Comparison of ENCODE assay signal across 1 cellular context in the genomic region with DNA sequence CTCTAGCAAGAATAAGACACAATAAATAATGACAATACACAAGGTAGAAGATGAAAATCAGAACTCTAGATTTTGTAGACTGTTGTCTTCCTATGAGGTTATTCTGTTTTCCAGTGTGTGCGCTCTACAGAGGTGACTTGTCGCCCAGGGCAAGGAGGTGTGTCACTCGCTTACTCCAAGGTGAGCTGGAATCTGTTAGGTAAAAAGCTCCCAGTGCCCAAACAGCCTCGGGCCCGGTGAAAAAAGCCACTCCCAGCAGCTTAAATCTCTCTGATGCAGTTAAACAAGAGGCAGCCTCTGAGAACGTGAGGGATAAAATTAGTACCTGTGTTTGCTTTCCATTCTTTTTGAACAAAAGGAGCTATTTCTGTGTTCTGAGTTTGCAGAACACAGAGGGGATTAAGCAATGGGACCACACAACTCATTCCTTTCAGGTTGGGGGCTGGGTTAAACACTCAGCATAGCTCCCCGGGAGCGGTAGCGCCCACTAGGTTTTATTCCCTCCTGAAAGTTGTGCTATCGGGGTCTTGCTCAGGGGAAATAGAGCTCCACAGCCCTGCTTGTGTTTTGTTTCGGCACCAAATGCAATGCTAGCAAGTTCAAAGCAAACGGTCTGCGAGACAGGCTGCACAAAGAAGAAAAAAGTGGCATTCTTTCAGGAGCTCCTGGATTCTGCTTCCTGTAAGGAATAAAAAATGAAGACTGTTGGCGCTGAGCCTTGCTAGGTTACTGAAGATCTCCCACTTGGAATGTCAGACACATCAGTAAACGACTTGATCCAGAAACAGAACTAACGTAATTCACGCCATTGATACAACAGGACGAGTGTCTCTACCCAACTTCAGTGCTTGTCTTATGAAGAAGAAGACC.
TF ChIP-seq lines count a peak whose summit lies in the region.

No MANE protein-coding gene starts in this region.

TF ChIP-seq in HepG2, 621 proteins besides CTCF, POLR2A, EP300 and RAD21 (continued from another document and continues in another):
- TF ChIP-seq ZNF337 (CRISPR knock-in tag; IDR thresholded peaks at IDR 0.05; ENCODE audit: borderline replicate concordance, low read depth) (no peak), KAT8 (CRISPR knock-in tag; IDR thresholded peaks at IDR 0.05) (no peak), RELA (CRISPR knock-in tag; IDR thresholded peaks at IDR 0.05) (no peak), TBL1XR1 (IDR thresholded peaks at IDR 0.05; ENCODE audit: borderline replicate concordance, low read length, partially characterized antibody) (no peak), PITX1 (CRISPR knock-in tag; IDR thresholded peaks at IDR 0.05) (peak; percentile 75; the same call in 1 of the 2 replicates), DBP (CRISPR knock-in tag; IDR thresholded peaks at IDR 0.05; ENCODE audit: not compliant biosample characterization) (no peak), MYNN (CRISPR knock-in tag; IDR thresholded peaks at IDR 0.05; ENCODE audit: low read depth) (no peak), NR2F6 (IDR thresholded peaks at IDR 0.05) (no peak), NR2F6 (CRISPR knock-in tag; IDR thresholded peaks at IDR 0.05) (no peak), ZC3H4 (CRISPR knock-in tag; IDR thresholded peaks at IDR 0.05; ENCODE audit: borderline replicate concordance) (no peak), ZNF333 (CRISPR knock-in tag; IDR thresholded peaks at IDR 0.05; ENCODE audit: borderline replicate concordance) (no peak), NCOA5 (CRISPR knock-in tag; IDR thresholded peaks at IDR 0.05) (no peak), POLR2G (IDR thresholded peaks at IDR 0.05; ENCODE audit: low read depth, low read length) (no peak; the same call in 1 of the 2 replicates), AHDC1 (CRISPR knock-in tag; IDR thresholded peaks at IDR 0.05; ENCODE audit: borderline replicate concordance) (peak; percentile 53; the same call in 1 of the 2 replicates), SP5 (CRISPR knock-in tag; IDR thresholded peaks at IDR 0.05; ENCODE audit: borderline replicate concordance, low read depth) (no peak), HNF4A (CRISPR knock-in tag; IDR thresholded peaks at IDR 0.05) (no peak; the same call in 1 of the 2 replicates), ZNF354B (CRISPR knock-in tag; IDR thresholded peaks at IDR 0.05) (no peak), ZSCAN25 (CRISPR knock-in tag; IDR thresholded peaks at IDR 0.05) (no peak), HBP1 (CRISPR knock-in tag; IDR thresholded peaks at IDR 0.05; ENCODE audit: low read depth) (no peak), MED1 (CRISPR knock-in tag; IDR thresholded peaks at IDR 0.05) (no peak), GABPA (IDR thresholded peaks at IDR 0.05; ENCODE audit: low read depth, low read length) (no peak), GABPA (CRISPR knock-in tag; IDR thresholded peaks at IDR 0.05; ENCODE audit: low read depth) (no peak), ZKSCAN1 (IDR thresholded peaks at IDR 0.05; ENCODE audit: low read length) (no peak), ATF7-NPFF (CRISPR knock-in tag; IDR thresholded peaks at IDR 0.05; ENCODE audit: low read depth) (no peak), KDM6A (CRISPR knock-in tag; IDR thresholded peaks at IDR 0.05; ENCODE audit: low read depth) (no peak; the same call in 1 of the 2 replicates), THAP7 (CRISPR knock-in tag; IDR thresholded peaks at IDR 0.05) (no peak), ZNF468 (CRISPR knock-in tag; IDR thresholded peaks at IDR 0.05) (no peak), RFXANK (CRISPR knock-in tag; IDR thresholded peaks at IDR 0.05) (no peak), MED8 (CRISPR knock-in tag; IDR thresholded peaks at IDR 0.05; ENCODE audit: insufficient replicate concordance) (no peak), ZNF616 (CRISPR knock-in tag; IDR thresholded peaks at IDR 0.05; ENCODE audit: low read depth) (no peak), MEF2D (CRISPR knock-in tag; IDR thresholded peaks at IDR 0.05) (peak; percentile 36; the same call in 1 of the 2 replicates), ZNF282 (IDR thresholded peaks at IDR 0.05; ENCODE audit: partially characterized antibody) (no peak), ZNF552 (CRISPR knock-in tag; IDR thresholded peaks at IDR 0.05; ENCODE audit: borderline replicate concordance) (no peak), ZNF589 (CRISPR knock-in tag; conservative IDR thresholded peaks at IDR 0.05) (no peak), GLI4 (CRISPR knock-in tag; IDR thresholded peaks at IDR 0.05; ENCODE audit: borderline replicate concordance) (no peak), ZNF546 (CRISPR knock-in tag; conservative IDR thresholded peaks at IDR 0.05) (no peak), ZNF138 (CRISPR knock-in tag; IDR thresholded peaks at IDR 0.05; ENCODE audit: low read depth) (no peak; the same call in 1 of the 2 replicates), GATA4 (IDR thresholded peaks at IDR 0.05; ENCODE audit: borderline replicate concordance, low read depth) (no peak), HOXA3 (CRISPR knock-in tag; IDR thresholded peaks at IDR 0.05) (no peak), NFKB2 (CRISPR knock-in tag; IDR thresholded peaks at IDR 0.05; ENCODE audit: borderline replicate concordance) (no peak), HOXA7 (CRISPR knock-in tag; IDR thresholded peaks at IDR 0.05) (no peak), PAX8 (CRISPR knock-in tag; IDR thresholded peaks at IDR 0.05; ENCODE audit: borderline replicate concordance) (no peak), SP4 (CRISPR knock-in tag; IDR thresholded peaks at IDR 0.05) (no peak), PRMT3 (CRISPR knock-in tag; IDR thresholded peaks at IDR 0.05; ENCODE audit: borderline replicate concordance, low read depth) (no peak), ZNF225 (CRISPR knock-in tag; IDR thresholded peaks at IDR 0.05) (no peak), ZNF446 (CRISPR knock-in tag; IDR thresholded peaks at IDR 0.05) (0 out of 2 replicates have a peak, but pooled peaks have one; percentile 53)
- TF ChIP-seq, protein P1, sequence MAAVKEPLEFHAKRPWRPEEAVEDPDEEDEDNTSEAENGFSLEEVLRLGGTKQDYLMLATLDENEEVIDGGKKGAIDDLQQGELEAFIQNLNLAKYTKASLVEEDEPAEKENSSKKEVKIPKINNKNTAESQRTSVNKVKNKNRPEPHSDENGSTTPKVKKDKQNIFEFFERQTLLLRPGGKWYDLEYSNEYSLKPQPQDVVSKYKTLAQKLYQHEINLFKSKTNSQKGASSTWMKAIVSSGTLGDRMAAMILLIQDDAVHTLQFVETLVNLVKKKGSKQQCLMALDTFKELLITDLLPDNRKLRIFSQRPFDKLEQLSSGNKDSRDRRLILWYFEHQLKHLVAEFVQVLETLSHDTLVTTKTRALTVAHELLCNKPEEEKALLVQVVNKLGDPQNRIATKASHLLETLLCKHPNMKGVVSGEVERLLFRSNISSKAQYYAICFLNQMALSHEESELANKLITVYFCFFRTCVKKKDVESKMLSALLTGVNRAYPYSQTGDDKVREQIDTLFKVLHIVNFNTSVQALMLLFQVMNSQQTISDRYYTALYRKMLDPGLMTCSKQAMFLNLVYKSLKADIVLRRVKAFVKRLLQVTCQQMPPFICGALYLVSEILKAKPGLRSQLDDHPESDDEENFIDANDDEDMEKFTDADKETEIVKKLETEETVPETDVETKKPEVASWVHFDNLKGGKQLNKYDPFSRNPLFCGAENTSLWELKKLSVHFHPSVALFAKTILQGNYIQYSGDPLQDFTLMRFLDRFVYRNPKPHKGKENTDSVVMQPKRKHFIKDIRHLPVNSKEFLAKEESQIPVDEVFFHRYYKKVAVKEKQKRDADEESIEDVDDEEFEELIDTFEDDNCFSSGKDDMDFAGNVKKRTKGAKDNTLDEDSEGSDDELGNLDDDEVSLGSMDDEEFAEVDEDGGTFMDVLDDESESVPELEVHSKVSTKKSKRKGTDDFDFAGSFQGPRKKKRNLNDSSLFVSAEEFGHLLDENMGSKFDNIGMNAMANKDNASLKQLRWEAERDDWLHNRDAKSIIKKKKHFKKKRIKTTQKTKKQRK (IDR thresholded peaks at IDR 0.05; ENCODE audit: low read length) = no peak
- TF ChIP-seq, protein P2, sequence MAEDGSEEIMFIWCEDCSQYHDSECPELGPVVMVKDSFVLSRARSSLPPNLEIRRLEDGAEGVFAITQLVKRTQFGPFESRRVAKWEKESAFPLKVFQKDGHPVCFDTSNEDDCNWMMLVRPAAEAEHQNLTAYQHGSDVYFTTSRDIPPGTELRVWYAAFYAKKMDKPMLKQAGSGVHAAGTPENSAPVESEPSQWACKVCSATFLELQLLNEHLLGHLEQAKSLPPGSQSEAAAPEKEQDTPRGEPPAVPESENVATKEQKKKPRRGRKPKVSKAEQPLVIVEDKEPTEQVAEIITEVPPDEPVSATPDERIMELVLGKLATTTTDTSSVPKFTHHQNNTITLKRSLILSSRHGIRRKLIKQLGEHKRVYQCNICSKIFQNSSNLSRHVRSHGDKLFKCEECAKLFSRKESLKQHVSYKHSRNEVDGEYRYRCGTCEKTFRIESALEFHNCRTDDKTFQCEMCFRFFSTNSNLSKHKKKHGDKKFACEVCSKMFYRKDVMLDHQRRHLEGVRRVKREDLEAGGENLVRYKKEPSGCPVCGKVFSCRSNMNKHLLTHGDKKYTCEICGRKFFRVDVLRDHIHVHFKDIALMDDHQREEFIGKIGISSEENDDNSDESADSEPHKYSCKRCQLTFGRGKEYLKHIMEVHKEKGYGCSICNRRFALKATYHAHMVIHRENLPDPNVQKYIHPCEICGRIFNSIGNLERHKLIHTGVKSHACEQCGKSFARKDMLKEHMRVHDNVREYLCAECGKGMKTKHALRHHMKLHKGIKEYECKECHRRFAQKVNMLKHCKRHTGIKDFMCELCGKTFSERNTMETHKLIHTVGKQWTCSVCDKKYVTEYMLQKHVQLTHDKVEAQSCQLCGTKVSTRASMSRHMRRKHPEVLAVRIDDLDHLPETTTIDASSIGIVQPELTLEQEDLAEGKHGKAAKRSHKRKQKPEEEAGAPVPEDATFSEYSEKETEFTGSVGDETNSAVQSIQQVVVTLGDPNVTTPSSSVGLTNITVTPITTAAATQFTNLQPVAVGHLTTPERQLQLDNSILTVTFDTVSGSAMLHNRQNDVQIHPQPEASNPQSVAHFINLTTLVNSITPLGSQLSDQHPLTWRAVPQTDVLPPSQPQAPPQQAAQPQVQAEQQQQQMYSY (CRISPR knock-in tag; IDR thresholded peaks at IDR 0.05) = no peak
- TF ChIP-seq, protein P3, sequence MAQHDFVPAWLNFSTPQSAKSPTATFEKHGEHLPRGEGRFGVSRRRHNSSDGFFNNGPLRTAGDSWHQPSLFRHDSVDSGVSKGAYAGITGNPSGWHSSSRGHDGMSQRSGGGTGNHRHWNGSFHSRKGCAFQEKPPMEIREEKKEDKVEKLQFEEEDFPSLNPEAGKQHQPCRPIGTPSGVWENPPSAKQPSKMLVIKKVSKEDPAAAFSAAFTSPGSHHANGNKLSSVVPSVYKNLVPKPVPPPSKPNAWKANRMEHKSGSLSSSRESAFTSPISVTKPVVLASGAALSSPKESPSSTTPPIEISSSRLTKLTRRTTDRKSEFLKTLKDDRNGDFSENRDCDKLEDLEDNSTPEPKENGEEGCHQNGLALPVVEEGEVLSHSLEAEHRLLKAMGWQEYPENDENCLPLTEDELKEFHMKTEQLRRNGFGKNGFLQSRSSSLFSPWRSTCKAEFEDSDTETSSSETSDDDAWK (CRISPR knock-in tag; IDR thresholded peaks at IDR 0.05) = no peak
